In genomic region chr4:84583871-84584373, GRCh38 we compare ENCODE assay signal across 7 cellular contexts. TPM values are rescaled to one million over a fixed set of nuclear protein-coding genes. Genes with fewer than 3 reads are reported as not detected.
DNase-seq lines count a peak whose midpoint lies in the region; ATAC-seq and TF ChIP-seq lines count a peak whose summit lies in the region.

No MANE protein-coding gene starts in this region.

- H3K36me3 ChIP-seq in OCI-LY3 (replicated peaks; ENCODE audit: low read depth, low read length) (peaks cover 11% of the 10 kb centered on the region), endodermal cell (ENCODE audit: control insufficient read depth, insufficient read depth, low read length) (no peaks in the 10 kb centered on the region), neutrophil (no peaks in the 10 kb centered on the region)

- TF ChIP-seq CTCF in OCI-LY3 (IDR thresholded peaks at IDR 0.05; ENCODE audit: low read depth, low read length), result no peak; the same call in 1 of the 2 replicates
- TF ChIP-seq CTCF in endodermal cell (conservative IDR thresholded peaks at IDR 0.05), result no peak
- TF ChIP-seq CTCF in neutrophil (IDR thresholded peaks at IDR 0.05), result no peak

- H4K20me1 ChIP-seq in OCI-LY3 (ENCODE audit: insufficient read depth, low read length), result 0 out of 2 replicates have a peak, but pooled peaks cover 6% of the 10 kb centered on the region

- 0 out of 2 replicates have a peak, but pooled peaks cover 6% of the 10 kb centered on the region for H3K27me3 ChIP-seq in OCI-LY3 (ENCODE audit: low read depth, low read length)
- peaks cover 31% of the 10 kb centered on the region for H3K27me3 ChIP-seq in endodermal cell (ENCODE audit: control insufficient read depth, insufficient read depth, low read length, poor library complexity, severe bottlenecking)
- H3K27me3 ChIP-seq in neutrophil, result peaks cover 87% of the 10 kb centered on the region

- peaks cover 22% of the 10 kb centered on the region for H3K79me2 ChIP-seq in OCI-LY3 (ENCODE audit: low read length)

- peak overlapping the region; percentile 80 for H3K4me3 Mint-ChIP-seq in endodermal cell

- H3K9ac ChIP-seq in OCI-LY3 (ENCODE audit: low read length) (peak overlapping the region; percentile 71), endodermal cell (ENCODE audit: extremely low read depth, low read length, poor library complexity, severe bottlenecking) (peak overlapping the region; percentile 73)

- peak overlapping the region; percentile 79 for H3K27ac Mint-ChIP-seq in endodermal cell

- H3K9me3 Mint-ChIP-seq in endodermal cell, result peaks cover 21% of the 10 kb centered on the region

- WGBS in endodermal cell (ENCODE audit: insufficient coverage in 1 of 2, insufficient read length in 1 of 2), 2 experiments, result 27 to 40% methylated on average over 5 to 15 of the region's 15 CpGs

- H3K27ac ChIP-seq in OCI-LY3 (ENCODE audit: low read length), result peak overlapping the region; percentile 79
- H3K27ac ChIP-seq in endodermal cell (ENCODE audit: low read depth, low read length), result no peak overlapping the region
- no peak overlapping the region for H3K27ac ChIP-seq in neutrophil

- no peak for DNase-seq in endodermal cell
- DNase-seq in nucleus accumbens (lab: John Stamatoyannopoulos, UW), result no peak

- peak overlapping the region; percentile 78 for H3K4me2 ChIP-seq in OCI-LY3 (ENCODE audit: low read length)

- H3K4me1 Mint-ChIP-seq in endodermal cell, result peaks cover 25% of the 10 kb centered on the region

- peak overlapping the region; percentile 4; the same call in 1 of the 2 replicates for H2AFZ ChIP-seq in OCI-LY3 (ENCODE audit: low read depth, low read length)

- H3K4me3 ChIP-seq in OCI-LY3 (ENCODE audit: low read length) (peak overlapping the region; percentile 78), endodermal cell (ENCODE audit: low read length) (peak overlapping the region; percentile 82), neutrophil (ENCODE audit: low read depth in 1 of 2, low read length in 1 of 2) (peak overlapping the region; percentile 55 to 66)

- ATAC-seq in GM18868 (IDR thresholded peaks at IDR 0.05; ENCODE audit: unreplicated experiment), result peak; percentile 45
- no peak for ATAC-seq in GM19328 (IDR thresholded peaks at IDR 0.05; ENCODE audit: unreplicated experiment)
- ATAC-seq in HG03378 (IDR thresholded peaks at IDR 0.05; ENCODE audit: unreplicated experiment), result no peak

- H3K27me3 Mint-ChIP-seq in endodermal cell (ENCODE audit: insufficient read depth), result peaks cover 26% of the 10 kb centered on the region

- peaks cover 43% of the 10 kb centered on the region for H3K4me1 ChIP-seq in OCI-LY3 (ENCODE audit: low read length)
- peaks cover 3% of the 10 kb centered on the region for H3K4me1 ChIP-seq in endodermal cell (ENCODE audit: control insufficient read depth, insufficient read depth, low read length)
- peaks cover 9 to 22% of the 10 kb centered on the region in 2 experiments for H3K4me1 ChIP-seq in neutrophil (ENCODE audit: control insufficient read depth in 1 of 2, insufficient read depth in 1 of 2, low read depth in 1 of 2, low read length in 1 of 2)

- H3K9me3 ChIP-seq in OCI-LY3 (ENCODE audit: insufficient read depth, low read length), result 0 out of 2 replicates have a peak, but pooled peaks cover 7% of the 10 kb centered on the region
- peaks cover 14% of the 10 kb centered on the region for H3K9me3 ChIP-seq in endodermal cell (ENCODE audit: control insufficient read depth, low read length)
- H3K9me3 ChIP-seq in neutrophil, result no peaks in the 10 kb centered on the region

- peaks cover 29% of the 10 kb centered on the region for H3K36me3 Mint-ChIP-seq in endodermal cell (ENCODE audit: low read depth)

RNA-seq across cellular contexts. Expression of gene CDS1, which starts 1.0 kb away (rescaled TPM):
- 1 to 10 TPM; 5.8 to 8.9 TPM for total RNA-seq in endodermal cell
- 2.4 TPM for polyA plus RNA-seq in endodermal cell (2013, experiment 1 of 2)
- polyA plus RNA-seq in endodermal cell (2013, experiment 2 of 2), result 2.4 TPM
